2 cellular contexts compared by ENCODE assay signal in the genomic region with DNA sequence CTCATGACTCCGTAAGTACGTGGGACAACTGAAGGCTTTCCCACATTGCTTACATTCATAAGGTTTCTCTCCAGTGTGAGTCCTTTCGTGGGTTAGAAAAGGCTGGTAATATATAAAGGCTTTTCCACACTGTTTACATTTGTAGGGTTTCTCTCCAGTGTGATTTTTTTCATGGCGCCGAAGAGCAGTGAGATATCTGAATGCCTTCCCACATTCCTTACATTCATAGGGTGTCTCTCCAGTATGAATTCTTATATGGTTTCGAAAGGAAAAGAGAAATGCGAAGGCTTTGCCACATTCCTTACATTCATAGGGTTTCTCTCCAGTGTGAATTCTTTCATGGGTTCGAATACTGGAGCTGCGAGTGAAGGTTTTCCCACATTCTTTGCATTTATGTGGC.
TF ChIP-seq lines count a peak whose summit lies in the region.

No MANE protein-coding gene starts in this region.

TF ChIP-seq in IMR-90, 13 proteins besides CTCF, POLR2A, EP300 and RAD21:
- TF ChIP-seq, protein P1, sequence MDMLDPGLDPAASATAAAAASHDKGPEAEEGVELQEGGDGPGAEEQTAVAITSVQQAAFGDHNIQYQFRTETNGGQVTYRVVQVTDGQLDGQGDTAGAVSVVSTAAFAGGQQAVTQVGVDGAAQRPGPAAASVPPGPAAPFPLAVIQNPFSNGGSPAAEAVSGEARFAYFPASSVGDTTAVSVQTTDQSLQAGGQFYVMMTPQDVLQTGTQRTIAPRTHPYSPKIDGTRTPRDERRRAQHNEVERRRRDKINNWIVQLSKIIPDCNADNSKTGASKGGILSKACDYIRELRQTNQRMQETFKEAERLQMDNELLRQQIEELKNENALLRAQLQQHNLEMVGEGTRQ (IDR thresholded peaks at IDR 0.05; ENCODE audit: low read depth, low read length), result no peak
- TF ChIP-seq CEBPB (IDR thresholded peaks at IDR 0.05; ENCODE audit: low read depth, low read length) (no peak), NFE2L2 (IDR thresholded peaks at IDR 0.05; ENCODE audit: low read depth, low read length) (no peak), FOS (IDR thresholded peaks at IDR 0.05; ENCODE audit: low read depth, low read length) (no peak), CHD1 (IDR thresholded peaks at IDR 0.05; ENCODE audit: low read depth, low read length) (no peak)

TF ChIP-seq in H1, 55 proteins besides CTCF, POLR2A, EP300 and RAD21:
- TF ChIP-seq SP2 (IDR thresholded peaks at IDR 0.05; ENCODE audit: low read length) (no peak), ZNF274 (IDR thresholded peaks at IDR 0.05; ENCODE audit: borderline replicate concordance, extremely low read depth, low read length) (peak; percentile 31; the same call in 1 of the 2 replicates)
